In genomic region chr17:77734371-77735050, GRCh38 we compare ENCODE assay signal across 8 cellular contexts.
DNase-seq lines count a peak whose midpoint lies in the region; ATAC-seq lines count a peak whose summit lies in the region.

No MANE protein-coding gene starts in this region.

- DNase-seq in DMS153 treated with DMSO at 0.1 percent for 48 hours (lab: John Stamatoyannopoulos, UW; ENCODE audit: unreplicated experiment), result peak; percentile 64
- peak; percentile 80 for DNase-seq in NCI-H2029 treated with DMSO at 0.1 percent for 48 hours (lab: John Stamatoyannopoulos, UW)
- peak in 55 of 56 donors; percentile 42 to 99 (median 80) for DNase-seq in amygdala (lab: John Stamatoyannopoulos, UW)
- DNase-seq in right cardiac atrium, result peak; percentile 94 to 98 (median 97)
- DNase-seq in NOMO-1 treated with dmso at 0.1 percent for 144 hours (lab: John Stamatoyannopoulos, UW; ENCODE audit: unreplicated experiment), result no peak
- no peak for DNase-seq in activated CD4-positive, alpha-beta T cell treated with anti-CD3 and anti-CD28 coated beads, Interleukin-2, amount 50 U/mL, for 4 hours
- no peak for DNase-seq in DMS53 treated with DMSO at 0.1 percent for 48 hours (lab: John Stamatoyannopoulos, UW; ENCODE audit: unreplicated experiment)

- ATAC-seq in right cardiac atrium, result peak; percentile 76 to 79

- H3K4me3 ChIP-seq in right cardiac atrium (ENCODE audit: low read length) (no peak overlapping the region), skeletal muscle tissue (ENCODE audit: low read length in 3 of 3) (peak overlapping the region in 1 of 3 donors; percentile 22)

- WGBS in right cardiac atrium, result 11% methylated on average over 18 of the region's 18 CpGs

- H3K27ac ChIP-seq in right cardiac atrium (ENCODE audit: low read length) (peak overlapping the region; percentile 82), skeletal muscle tissue (ENCODE audit: low read depth, low read length) (peak overlapping the region; percentile 51)

- intact Hi-C loops in right cardiac atrium (cut with DNase I), result loop anchor here in 3 of 4 donors (5.0 to 10.0 kb wide), 3 partner anchors 130 to 192 kb away; no protein-coding TSS in a partner anchor

- no peaks in the 10 kb centered on the region for H3K36me3 ChIP-seq in skeletal muscle tissue (ENCODE audit: control insufficient read depth in 3 of 3, insufficient read depth in 3 of 3, low read length in 3 of 3)

- H3K4me1 ChIP-seq in right cardiac atrium (ENCODE audit: control insufficient read depth, insufficient read depth, low read length) (peaks cover 8% of the 10 kb centered on the region), skeletal muscle tissue (ENCODE audit: control insufficient read depth in 3 of 3, insufficient read depth in 3 of 3, low read length in 3 of 3) (peaks cover 32 to 34% (median 33%) of the 10 kb centered on the region in 3 donors)

- H3K9me3 ChIP-seq in right cardiac atrium (ENCODE audit: control insufficient read depth, low read length) (no peaks in the 10 kb centered on the region), skeletal muscle tissue (ENCODE audit: control insufficient read depth in 3 of 3, low read length in 3 of 3) (peaks cover 0 to 5% (median 2%) of the 10 kb centered on the region in 3 donors)

- peak overlapping the region in 1 of 3 donors; percentile 50 for H3K9ac ChIP-seq in skeletal muscle tissue (ENCODE audit: low read depth in 1 of 3, low read length in 3 of 3)

- H3K27me3 ChIP-seq in right cardiac atrium (ENCODE audit: control insufficient read depth, insufficient read depth) (no peaks in the 10 kb centered on the region), skeletal muscle tissue (ENCODE audit: control insufficient read depth in 3 of 3, insufficient read depth in 3 of 3, low read length in 3 of 3) (peaks cover 19 to 31% (median 22%) of the 10 kb centered on the region in 3 donors)

Comparison
In these comparisons a context has a peak if more than half of its experiments do, and no peak if none do; other contexts are left out.
1. DNase-seq: peak in DMS153 treated with DMSO at 0.1 percent for 48 hours (single experiment), NCI-H2029 treated with DMSO at 0.1 percent for 48 hours (single experiment), amygdala (55 of 56) and right cardiac atrium (3 of 3); none in NOMO-1 treated with dmso at 0.1 percent for 144 hours (single experiment), activated CD4-positive, alpha-beta T cell treated with anti-CD3 and anti-CD28 coated beads, Interleukin-2, amount 50 U/mL, for 4 hours (0 of 2) and DMS53 treated with DMSO at 0.1 percent for 48 hours (single experiment).